ENCODE assay signal across 1 cellular context in genomic region chr6:108463789-108464188, GRCh38.
TF ChIP-seq lines count a peak whose summit lies in the region.

No MANE protein-coding gene starts in this region.

TF ChIP-seq in H1, 55 proteins besides CTCF, POLR2A, EP300 and RAD21 (continued from another document):
- TF ChIP-seq ZNF274 (IDR thresholded peaks at IDR 0.05; ENCODE audit: borderline replicate concordance, extremely low read depth, low read length) (no peak), NANOG (IDR thresholded peaks at IDR 0.05; ENCODE audit: insufficient read depth, low read depth, low read length, poor library complexity, severe bottlenecking) (no peak), SUZ12 (IDR thresholded peaks at IDR 0.05; ENCODE audit: low read length) (no peak)
